ENCODE assay signal across 8 cellular contexts in genomic region chr2:240557808-240558207, GRCh38. TPM values are rescaled to one million over a fixed set of nuclear protein-coding genes. Genes with fewer than 3 reads are reported as not detected.
DNase-seq lines count a peak whose midpoint lies in the region; ATAC-seq and TF ChIP-seq lines count a peak whose summit lies in the region.

ANKMY1 (minus strand) TSS chr2:240557988; CDS start chr2:240557335, 653 bp downstream.

- intact Hi-C loops in left lung (cut with DNase I), result no loop called here

- no peaks in the 10 kb centered on the region for H3K9me3 ChIP-seq in left lung

- peaks cover 0 to 6% of the 10 kb centered on the region in 2 donors for H3K27me3 ChIP-seq in left lung

- peaks cover 28 to 54% of the 10 kb centered on the region in 2 donors for H3K4me1 ChIP-seq in left lung

- H3K36me3 ChIP-seq in left lung, result peaks cover 0 to 7% of the 10 kb centered on the region in 2 donors

- H3K4me3 ChIP-seq in left lung, result peak within 1 kb of the TSS; percentile 36 to 40

- no peak within 1 kb of the TSS for H3K27ac ChIP-seq in left lung

- peak; percentile 33 for ATAC-seq in left lung
- no peak for ATAC-seq in HG02623 (IDR thresholded peaks at IDR 0.05; ENCODE audit: unreplicated experiment)
- no peak for ATAC-seq in GM21786 (IDR thresholded peaks at IDR 0.05; ENCODE audit: unreplicated experiment)

- TF ChIP-seq CTCF in left lung (IDR thresholded peaks at IDR 0.05), result no peak

- no peak for DNase-seq in HT-29 (ENCODE audit: low spot score)
- DNase-seq in activated CD4-positive, alpha-beta T cell treated with anti-CD3 and anti-CD28 coated beads for 4 hours, result peak; percentile 69
- DNase-seq in dermis blood vessel endothelial cell, result peak; percentile 86
- peak; percentile 75 to 92 for DNase-seq in left lung
- peak; percentile 65 for DNase-seq in stimulated activated CD4-positive, alpha-beta T cell treated with anti-CD3 and anti-CD28 coated beads, Interleukin-4, amount 100 ng/mL, for 24 hours
- no peak for DNase-seq in NCI-H2107 treated with DMSO at 0.1 percent for 48 hours (lab: John Stamatoyannopoulos, UW; ENCODE audit: unreplicated experiment)

RNA-seq across cellular contexts. Expression of gene ANKMY1, which starts in this region (rescaled TPM):
- 26.5 and 29.5 TPM in 2 replicates for total RNA-seq in HT-29 (2014; rRNA removed; shearing (Covaris generic))
- total RNA-seq in dermis blood vessel endothelial cell (6.3 and 6.8 TPM in 2 replicates), left lung (10 to 100 TPM; 11.8 to 20.1 TPM)

Comparison
In these comparisons a context has a peak if more than half of its experiments do, and no peak if none do; other contexts are left out.
1. DNase-seq: peak in activated CD4-positive, alpha-beta T cell treated with anti-CD3 and anti-CD28 coated beads for 4 hours (2 of 2), dermis blood vessel endothelial cell (single experiment), left lung (2 of 2) and stimulated activated CD4-positive, alpha-beta T cell treated with anti-CD3 and anti-CD28 coated beads, Interleukin-4, amount 100 ng/mL, for 24 hours (single experiment); none in HT-29 (single experiment) and NCI-H2107 treated with DMSO at 0.1 percent for 48 hours (single experiment).